8 cellular contexts compared by ENCODE assay signal in genomic region chr12:46383654-46384450, GRCh38. TPM values are rescaled to one million over a fixed set of nuclear protein-coding genes. Genes with fewer than 3 reads are reported as not detected.
DNase-seq lines count a peak whose midpoint lies in the region; ATAC-seq and TF ChIP-seq lines count a peak whose summit lies in the region.

No MANE protein-coding gene starts in this region.

- H3K4me1 ChIP-seq in esophagus (ENCODE audit: control insufficient read depth in 2 of 2, insufficient read depth in 2 of 2, low read length in 1 of 2) = peaks cover 0 to 5% of the 10 kb centered on the region in 2 donors

- ATAC-seq in GM18873 (IDR thresholded peaks at IDR 0.05; ENCODE audit: low FRiP score, unreplicated experiment) = peak; percentile 36
- ATAC-seq in HG03139 (IDR thresholded peaks at IDR 0.05; ENCODE audit: unreplicated experiment) = peak; percentile 30
- peak; percentile 55 to 61 for ATAC-seq in naive B cell (ENCODE audit: low read depth in 2 of 2)
- peak; percentile 79 for ATAC-seq in stimulated activated memory B cell treated with anti-CD40 and anti-IgM and Interleukin-4, amounts not matched to agents 10 μg/mL and 1 μg/mL and 100 μg/mL, for 72 hours

- H3K4me1 Mint-ChIP-seq in naive B cell = peaks cover 34 to 48% (median 42%) of the 10 kb centered on the region in 3 donors
- H3K4me1 Mint-ChIP-seq in stimulated activated memory B cell treated with anti-CD40 and anti-IgM and Interleukin-4, amounts not matched to agents 10 μg/mL and 1 μg/mL and 100 μg/mL, for 72 hours = peaks cover 42% of the 10 kb centered on the region

- DNase-seq in AG10803 (ENCODE audit: low read depth) (peak; percentile 98), NOMO-1 treated with DMSO at 0.1 percent for 48 hours (lab: John Stamatoyannopoulos, UW; ENCODE audit: unreplicated experiment) (peak; percentile 69), naive B cell (peak; percentile 77)
- DNase-seq in activated T-cell treated with anti-CD3 and anti-CD28 coated beads, Interleukin-2, amount 50 U/mL, for 1 hour = peak; percentile 79

- peak overlapping the region; percentile 91 to 99 (median 96) for H3K27ac Mint-ChIP-seq in naive B cell
- peak overlapping the region; percentile 98 for H3K27ac Mint-ChIP-seq in stimulated activated memory B cell treated with anti-CD40 and anti-IgM and Interleukin-4, amounts not matched to agents 10 μg/mL and 1 μg/mL and 100 μg/mL, for 72 hours

- H3K4me3 Mint-ChIP-seq in naive B cell = peak overlapping the region; percentile 89 to 97 (median 94)
- H3K4me3 Mint-ChIP-seq in stimulated activated memory B cell treated with anti-CD40 and anti-IgM and Interleukin-4, amounts not matched to agents 10 μg/mL and 1 μg/mL and 100 μg/mL, for 72 hours = peak overlapping the region; percentile 95

- WGBS in esophagus, 2 donors = 0 to 1% methylated on average over 47 of the region's 47 CpGs

- no peaks in the 10 kb centered on the region for H3K27me3 ChIP-seq in esophagus (ENCODE audit: control insufficient read depth in 1 of 2, insufficient read depth in 2 of 2, low read length in 2 of 2)

- H3K27ac ChIP-seq in esophagus (ENCODE audit: low read depth in 2 of 2, low read length in 1 of 2) = peak overlapping the region; percentile 99 to 100

- peak overlapping the region; percentile 77 for H3K4me3 ChIP-seq in AG10803 (ENCODE audit: low read length)
- peak overlapping the region; percentile 64 to 67 for H3K4me3 ChIP-seq in esophagus (ENCODE audit: low read depth in 1 of 2, low read length in 2 of 2)

- H3K9me3 ChIP-seq in esophagus (ENCODE audit: control insufficient read depth in 2 of 2, insufficient read depth in 1 of 2, low read depth in 1 of 2, low read length in 1 of 2) = no peaks in the 10 kb centered on the region

- no peaks in the 10 kb centered on the region for H3K9me3 Mint-ChIP-seq in naive B cell
- no peaks in the 10 kb centered on the region for H3K9me3 Mint-ChIP-seq in stimulated activated memory B cell treated with anti-CD40 and anti-IgM and Interleukin-4, amounts not matched to agents 10 μg/mL and 1 μg/mL and 100 μg/mL, for 72 hours

- no peaks in the 10 kb centered on the region for H3K36me3 ChIP-seq in esophagus (ENCODE audit: control insufficient read depth in 2 of 2, insufficient read depth in 2 of 2, low read length in 1 of 2)

- peak; percentile 19; the same call in 1 of the 2 replicates for TF ChIP-seq CTCF in AG10803 (conservative IDR thresholded peaks at IDR 0.05; ENCODE audit: low read length)

- no peaks in the 10 kb centered on the region for H3K27me3 Mint-ChIP-seq in naive B cell
- H3K27me3 Mint-ChIP-seq in stimulated activated memory B cell treated with anti-CD40 and anti-IgM and Interleukin-4, amounts not matched to agents 10 μg/mL and 1 μg/mL and 100 μg/mL, for 72 hours = no peaks in the 10 kb centered on the region

- H3K36me3 Mint-ChIP-seq in naive B cell = no peaks in the 10 kb centered on the region
- no peaks in the 10 kb centered on the region for H3K36me3 Mint-ChIP-seq in stimulated activated memory B cell treated with anti-CD40 and anti-IgM and Interleukin-4, amounts not matched to agents 10 μg/mL and 1 μg/mL and 100 μg/mL, for 72 hours

RNA-seq across cellular contexts. Expression of gene SLC38A2, which starts 11.3 kb away (rescaled TPM):
- polyA plus RNA-seq in esophagus = 10 to 100 TPM; 80.2 to 82.8 TPM
- 10 to 100 TPM; 48.8 to 96.3 (median 63.1) TPM for polyA plus RNA-seq in naive B cell (ENCODE audit: low read depth in 6 of 6)

Comparison
In these comparisons a context has a peak if more than half of its experiments do, and no peak if none do; other contexts are left out.
1. Peak in every context shown above with its lines: DNase-seq, ATAC-seq, H3K4me3 ChIP-seq and H3K27ac ChIP-seq.